25 cellular contexts compared by ENCODE assay signal in the genomic region with DNA sequence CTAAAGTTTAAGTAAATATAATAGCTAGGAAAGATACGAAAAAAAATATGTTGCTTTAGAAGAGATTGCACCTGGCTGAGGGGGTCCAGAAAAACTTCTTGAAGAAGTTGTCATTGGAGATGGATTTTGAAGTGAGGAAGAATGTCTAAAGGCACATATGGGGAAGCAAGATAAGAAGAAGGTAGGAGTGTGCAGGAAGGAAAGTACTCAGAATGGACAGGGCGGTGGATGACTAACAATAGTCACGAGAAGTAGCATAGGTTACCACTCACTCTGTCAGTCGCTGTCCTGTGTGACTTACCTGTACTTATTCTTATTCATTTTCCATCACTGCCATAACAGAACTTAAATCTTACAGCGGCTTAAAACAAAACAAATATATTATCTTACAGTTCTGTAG.
"Had no signal": no experiment of that assay in that cellular context is flagged by ENCODE, and none has a peak within 500 bp of the region (broad histone marks: within the 10 kb centered on the region; RNA-seq: fewer than 3 reads in every experiment).

No MANE protein-coding gene starts in this region.

- DNase-seq: dermis blood vessel endothelial cell; effector memory CD4-positive, alpha-beta T cell; head of caudate nucleus; left ventricle myocardium superior; lower lobe of right lung; naive thymus-derived CD8-positive, alpha-beta T cell; nephron progenitor cell; nucleus accumbens; stimulated activated CD4-positive, alpha-beta T cell treated with anti-CD3 and anti-CD28 coated beads, Interleukin-12 subunit alpha, Interleukin-12 subunit beta, amount 100 ng/mL, for 4 hours; stimulated activated CD4-positive, alpha-beta T cell treated with anti-CD3 and anti-CD28 coated beads, Interleukin-1b, Interleukin-23, amount 100 ng/mL, for 48 hours; stimulated activated CD4-positive, alpha-beta T cell treated with anti-CD3 and anti-CD28 coated beads, Interleukin-4, amount 100 ng/mL, for 1 hour; stimulated activated CD8-positive, alpha-beta memory T cell treated with anti-CD3 and anti-CD28 coated beads, Interleukin-4, amount 100 ng/mL, for 48 hours; stimulated activated naive CD4-positive, alpha-beta T cell; stimulated activated naive CD8-positive, alpha-beta T cell treated with anti-CD3 and anti-CD28 coated beads, Interleukin-15, amount 100 ng/mL, for 72 hours; transverse colon; upper lobe of right lung had no signal

- H3K4me3 ChIP-seq: coronary artery, lower lobe of right lung, prostate gland, right atrium auricular region, smooth muscle cell, suprapubic skin, transverse colon, upper lobe of right lung, vagina had no signal

- H3K27ac Mint-ChIP-seq: naive thymus-derived CD8-positive, alpha-beta T cell; nephron progenitor cell; stimulated activated naive CD8-positive, alpha-beta T cell treated with anti-CD3 and anti-CD28 coated beads, Interleukin-15, amount 100 ng/mL, for 72 hours had no signal

- H3K9me3 ChIP-seq: lower lobe of right lung, prostate gland, right atrium auricular region, suprapubic skin, transverse colon, upper lobe of right lung, vagina had no signal

- H3K27me3 ChIP-seq: right atrium auricular region, suprapubic skin, transverse colon, upper lobe of right lung, vagina had no signal

- H3K4me1 ChIP-seq: prostate gland, right atrium auricular region, suprapubic skin, transverse colon, upper lobe of right lung, vagina had no signal

- FAIRE-seq: frontal cortex, keratinocyte had no signal

- H3K4me3 Mint-ChIP-seq: naive thymus-derived CD8-positive, alpha-beta T cell; nephron progenitor cell; stimulated activated naive CD8-positive, alpha-beta T cell treated with anti-CD3 and anti-CD28 coated beads, Interleukin-15, amount 100 ng/mL, for 72 hours had no signal

- H3K27ac ChIP-seq: coronary artery, lower lobe of right lung, prostate gland, right atrium auricular region, suprapubic skin, transverse colon, upper lobe of right lung, vagina had no signal

- H3K4me1 Mint-ChIP-seq: naive thymus-derived CD8-positive, alpha-beta T cell; stimulated activated naive CD8-positive, alpha-beta T cell treated with anti-CD3 and anti-CD28 coated beads, Interleukin-15, amount 100 ng/mL, for 72 hours had no signal

- ATAC-seq: left ventricle myocardium superior; lower lobe of right lung; naive thymus-derived CD8-positive, alpha-beta T cell; sciatic nerve; stimulated activated naive CD8-positive, alpha-beta T cell treated with anti-CD3 and anti-CD28 coated beads, Interleukin-15, amount 100 ng/mL, for 72 hours; upper lobe of right lung had no signal

- H3K4me2 ChIP-seq: smooth muscle cell had no signal

- H3K9me3 Mint-ChIP-seq: nephron progenitor cell had no signal

- H3K36me3 ChIP-seq: lower lobe of right lung, prostate gland, right atrium auricular region, suprapubic skin, transverse colon, upper lobe of right lung, vagina had no signal
